1 cellular context compared by ENCODE assay signal in the genomic region with DNA sequence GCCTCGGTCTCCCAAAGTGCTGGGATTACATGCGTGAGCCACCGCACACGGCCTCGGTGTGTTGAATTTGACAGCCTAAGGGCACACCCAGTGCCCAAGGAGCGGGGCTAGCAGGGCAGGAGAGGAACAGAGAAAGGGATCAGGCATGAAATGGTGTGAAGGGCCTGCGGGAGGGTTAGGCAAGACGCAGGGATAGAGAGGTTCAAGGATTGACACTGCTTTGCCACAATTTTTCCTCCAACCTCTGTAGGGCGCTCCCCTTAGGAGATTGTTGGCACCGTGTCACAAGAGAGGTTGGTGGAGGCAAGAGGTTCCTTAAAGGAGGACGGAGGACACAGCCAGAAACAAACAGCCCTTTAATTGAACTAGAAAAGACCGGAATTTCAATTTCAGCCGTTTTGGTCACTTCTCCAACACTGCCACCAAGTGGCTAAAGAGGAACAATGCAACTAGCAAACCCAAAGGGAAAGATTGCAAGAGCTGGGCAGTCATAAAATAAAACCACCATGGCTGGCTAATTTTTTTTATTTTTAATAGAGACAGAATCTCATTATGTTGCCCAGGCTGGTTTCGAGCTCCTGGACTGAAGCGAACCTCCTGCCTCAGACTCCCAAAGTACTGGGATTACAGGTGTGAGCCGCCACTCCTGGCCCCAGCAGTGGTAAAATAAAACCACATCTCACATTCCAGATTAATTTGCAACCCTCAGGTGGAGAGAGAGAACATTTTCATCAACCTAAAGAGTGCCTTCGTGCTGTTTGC.
TF ChIP-seq lines count a peak whose summit lies in the region.

No MANE protein-coding gene starts in this region.

TF ChIP-seq in K562, 482 proteins besides CTCF, POLR2A, EP300 and RAD21 (continued from another document and continues in another):
- TF ChIP-seq, protein P1, sequence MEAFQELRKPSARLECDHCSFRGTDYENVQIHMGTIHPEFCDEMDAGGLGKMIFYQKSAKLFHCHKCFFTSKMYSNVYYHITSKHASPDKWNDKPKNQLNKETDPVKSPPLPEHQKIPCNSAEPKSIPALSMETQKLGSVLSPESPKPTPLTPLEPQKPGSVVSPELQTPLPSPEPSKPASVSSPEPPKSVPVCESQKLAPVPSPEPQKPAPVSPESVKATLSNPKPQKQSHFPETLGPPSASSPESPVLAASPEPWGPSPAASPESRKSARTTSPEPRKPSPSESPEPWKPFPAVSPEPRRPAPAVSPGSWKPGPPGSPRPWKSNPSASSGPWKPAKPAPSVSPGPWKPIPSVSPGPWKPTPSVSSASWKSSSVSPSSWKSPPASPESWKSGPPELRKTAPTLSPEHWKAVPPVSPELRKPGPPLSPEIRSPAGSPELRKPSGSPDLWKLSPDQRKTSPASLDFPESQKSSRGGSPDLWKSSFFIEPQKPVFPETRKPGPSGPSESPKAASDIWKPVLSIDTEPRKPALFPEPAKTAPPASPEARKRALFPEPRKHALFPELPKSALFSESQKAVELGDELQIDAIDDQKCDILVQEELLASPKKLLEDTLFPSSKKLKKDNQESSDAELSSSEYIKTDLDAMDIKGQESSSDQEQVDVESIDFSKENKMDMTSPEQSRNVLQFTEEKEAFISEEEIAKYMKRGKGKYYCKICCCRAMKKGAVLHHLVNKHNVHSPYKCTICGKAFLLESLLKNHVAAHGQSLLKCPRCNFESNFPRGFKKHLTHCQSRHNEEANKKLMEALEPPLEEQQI (IDR thresholded peaks at IDR 0.05) = 0 out of 2 replicates have a peak, but pooled peaks have one; percentile 26
- TF ChIP-seq ZBTB40 (IDR thresholded peaks at IDR 0.05) = peak; percentile 19; the same call in 1 of the 2 replicates
- no peak for TF ChIP-seq ZBTB40 (CRISPR knock-in tag; IDR thresholded peaks at IDR 0.05)
- peak; percentile 22; the same call in 1 of the 2 replicates for TF ChIP-seq TEAD4 (IDR thresholded peaks at IDR 0.05; ENCODE audit: low read length)
- TF ChIP-seq TEAD4 (CRISPR knock-in tag; IDR thresholded peaks at IDR 0.05; ENCODE audit: borderline replicate concordance) = no peak
- TF ChIP-seq U2AF2 (optimal IDR thresholded peaks at IDR 0.05; ENCODE audit: low read depth, low read length) = no peak
- TF ChIP-seq, protein P2, sequence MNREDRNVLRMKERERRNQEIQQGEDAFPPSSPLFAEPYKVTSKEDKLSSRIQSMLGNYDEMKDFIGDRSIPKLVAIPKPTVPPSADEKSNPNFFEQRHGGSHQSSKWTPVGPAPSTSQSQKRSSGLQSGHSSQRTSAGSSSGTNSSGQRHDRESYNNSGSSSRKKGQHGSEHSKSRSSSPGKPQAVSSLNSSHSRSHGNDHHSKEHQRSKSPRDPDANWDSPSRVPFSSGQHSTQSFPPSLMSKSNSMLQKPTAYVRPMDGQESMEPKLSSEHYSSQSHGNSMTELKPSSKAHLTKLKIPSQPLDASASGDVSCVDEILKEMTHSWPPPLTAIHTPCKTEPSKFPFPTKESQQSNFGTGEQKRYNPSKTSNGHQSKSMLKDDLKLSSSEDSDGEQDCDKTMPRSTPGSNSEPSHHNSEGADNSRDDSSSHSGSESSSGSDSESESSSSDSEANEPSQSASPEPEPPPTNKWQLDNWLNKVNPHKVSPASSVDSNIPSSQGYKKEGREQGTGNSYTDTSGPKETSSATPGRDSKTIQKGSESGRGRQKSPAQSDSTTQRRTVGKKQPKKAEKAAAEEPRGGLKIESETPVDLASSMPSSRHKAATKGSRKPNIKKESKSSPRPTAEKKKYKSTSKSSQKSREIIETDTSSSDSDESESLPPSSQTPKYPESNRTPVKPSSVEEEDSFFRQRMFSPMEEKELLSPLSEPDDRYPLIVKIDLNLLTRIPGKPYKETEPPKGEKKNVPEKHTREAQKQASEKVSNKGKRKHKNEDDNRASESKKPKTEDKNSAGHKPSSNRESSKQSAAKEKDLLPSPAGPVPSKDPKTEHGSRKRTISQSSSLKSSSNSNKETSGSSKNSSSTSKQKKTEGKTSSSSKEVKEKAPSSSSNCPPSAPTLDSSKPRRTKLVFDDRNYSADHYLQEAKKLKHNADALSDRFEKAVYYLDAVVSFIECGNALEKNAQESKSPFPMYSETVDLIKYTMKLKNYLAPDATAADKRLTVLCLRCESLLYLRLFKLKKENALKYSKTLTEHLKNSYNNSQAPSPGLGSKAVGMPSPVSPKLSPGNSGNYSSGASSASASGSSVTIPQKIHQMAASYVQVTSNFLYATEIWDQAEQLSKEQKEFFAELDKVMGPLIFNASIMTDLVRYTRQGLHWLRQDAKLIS (CRISPR knock-in tag; IDR thresholded peaks at IDR 0.05) = no peak
- no peak; the same call in 1 of the 2 replicates for TF ChIP-seq ETV5 (CRISPR knock-in tag; IDR thresholded peaks at IDR 0.05; ENCODE audit: low read depth)
- no peak for TF ChIP-seq TAF9B (IDR thresholded peaks at IDR 0.05; ENCODE audit: partially characterized antibody)
- TF ChIP-seq TSC22D4 (tag; IDR thresholded peaks at IDR 0.05) = no peak
- no peak for TF ChIP-seq SREBF1 (IDR thresholded peaks at IDR 0.05; ENCODE audit: borderline replicate concordance, low read depth, low read length)
- TF ChIP-seq ARNT (IDR thresholded peaks at IDR 0.05) = peak in 1 of 2 experiments; percentile 39; a peak in 1 of 4 replicates
- TF ChIP-seq HDGF (IDR thresholded peaks at IDR 0.05) = 0 out of 2 replicates have a peak, but pooled peaks have one; percentile 59
- TF ChIP-seq CEBPB (tag; IDR thresholded peaks at IDR 0.05) = peak; percentile 26; the same call in 1 of the 2 replicates
- no peak for TF ChIP-seq SAP30 (IDR thresholded peaks at IDR 0.05; ENCODE audit: borderline replicate concordance, insufficient read depth, low read depth, low read length, poor library complexity, severe bottlenecking)
- peak; percentile 57 for TF ChIP-seq ZFP36 (IDR thresholded peaks at IDR 0.05; ENCODE audit: low read depth, low read length, partially characterized antibody)
- TF ChIP-seq, protein P3, sequence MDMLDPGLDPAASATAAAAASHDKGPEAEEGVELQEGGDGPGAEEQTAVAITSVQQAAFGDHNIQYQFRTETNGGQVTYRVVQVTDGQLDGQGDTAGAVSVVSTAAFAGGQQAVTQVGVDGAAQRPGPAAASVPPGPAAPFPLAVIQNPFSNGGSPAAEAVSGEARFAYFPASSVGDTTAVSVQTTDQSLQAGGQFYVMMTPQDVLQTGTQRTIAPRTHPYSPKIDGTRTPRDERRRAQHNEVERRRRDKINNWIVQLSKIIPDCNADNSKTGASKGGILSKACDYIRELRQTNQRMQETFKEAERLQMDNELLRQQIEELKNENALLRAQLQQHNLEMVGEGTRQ (CRISPR knock-in tag; IDR thresholded peaks at IDR 0.05) = no peak
- TF ChIP-seq IRF1 (CRISPR knock-in tag; IDR thresholded peaks at IDR 0.05; ENCODE audit: borderline replicate concordance) = no peak
- no peak for TF ChIP-seq ESRRA (IDR thresholded peaks at IDR 0.05; ENCODE audit: borderline replicate concordance, low read depth)
- no peak for TF ChIP-seq PHB (CRISPR knock-in tag; IDR thresholded peaks at IDR 0.05)
- peak; percentile 3 for TF ChIP-seq RBM25 (IDR thresholded peaks at IDR 0.05; ENCODE audit: low read depth, low read length, severe bottlenecking)
- TF ChIP-seq, protein P4, sequence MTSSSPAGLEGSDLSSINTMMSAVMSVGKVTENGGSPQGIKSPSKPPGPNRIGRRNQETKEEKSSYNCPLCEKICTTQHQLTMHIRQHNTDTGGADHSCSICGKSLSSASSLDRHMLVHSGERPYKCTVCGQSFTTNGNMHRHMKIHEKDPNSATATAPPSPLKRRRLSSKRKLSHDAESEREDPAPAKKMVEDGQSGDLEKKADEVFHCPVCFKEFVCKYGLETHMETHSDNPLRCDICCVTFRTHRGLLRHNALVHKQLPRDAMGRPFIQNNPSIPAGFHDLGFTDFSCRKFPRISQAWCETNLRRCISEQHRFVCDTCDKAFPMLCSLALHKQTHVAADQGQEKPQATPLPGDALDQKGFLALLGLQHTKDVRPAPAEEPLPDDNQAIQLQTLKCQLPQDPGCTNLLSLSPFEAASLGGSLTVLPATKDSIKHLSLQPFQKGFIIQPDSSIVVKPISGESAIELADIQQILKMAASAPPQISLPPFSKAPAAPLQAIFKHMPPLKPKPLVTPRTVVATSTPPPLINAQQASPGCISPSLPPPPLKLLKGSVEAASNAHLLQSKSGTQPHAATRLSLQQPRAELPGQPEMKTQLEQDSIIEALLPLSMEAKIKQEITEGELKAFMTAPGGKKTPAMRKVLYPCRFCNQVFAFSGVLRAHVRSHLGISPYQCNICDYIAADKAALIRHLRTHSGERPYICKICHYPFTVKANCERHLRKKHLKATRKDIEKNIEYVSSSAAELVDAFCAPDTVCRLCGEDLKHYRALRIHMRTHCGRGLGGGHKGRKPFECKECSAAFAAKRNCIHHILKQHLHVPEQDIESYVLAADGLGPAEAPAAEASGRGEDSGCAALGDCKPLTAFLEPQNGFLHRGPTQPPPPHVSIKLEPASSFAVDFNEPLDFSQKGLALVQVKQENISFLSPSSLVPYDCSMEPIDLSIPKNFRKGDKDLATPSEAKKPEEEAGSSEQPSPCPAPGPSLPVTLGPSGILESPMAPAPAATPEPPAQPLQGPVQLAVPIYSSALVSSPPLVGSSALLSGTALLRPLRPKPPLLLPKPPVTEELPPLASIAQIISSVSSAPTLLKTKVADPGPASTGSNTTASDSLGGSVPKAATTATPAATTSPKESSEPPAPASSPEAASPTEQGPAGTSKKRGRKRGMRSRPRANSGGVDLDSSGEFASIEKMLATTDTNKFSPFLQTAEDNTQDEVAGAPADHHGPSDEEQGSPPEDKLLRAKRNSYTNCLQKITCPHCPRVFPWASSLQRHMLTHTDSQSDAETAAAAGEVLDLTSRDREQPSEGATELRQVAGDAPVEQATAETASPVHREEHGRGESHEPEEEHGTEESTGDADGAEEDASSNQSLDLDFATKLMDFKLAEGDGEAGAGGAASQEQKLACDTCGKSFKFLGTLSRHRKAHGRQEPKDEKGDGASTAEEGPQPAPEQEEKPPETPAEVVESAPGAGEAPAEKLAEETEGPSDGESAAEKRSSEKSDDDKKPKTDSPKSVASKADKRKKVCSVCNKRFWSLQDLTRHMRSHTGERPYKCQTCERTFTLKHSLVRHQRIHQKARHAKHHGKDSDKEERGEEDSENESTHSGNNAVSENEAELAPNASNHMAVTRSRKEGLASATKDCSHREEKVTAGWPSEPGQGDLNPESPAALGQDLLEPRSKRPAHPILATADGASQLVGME (CRISPR knock-in tag; IDR thresholded peaks at IDR 0.05) = no peak
- peak; percentile 90 for TF ChIP-seq CC2D1A (IDR thresholded peaks at IDR 0.05)
- peak; percentile 75; the same call in 1 of the 2 replicates for TF ChIP-seq BCOR (IDR thresholded peaks at IDR 0.05)
